In genomic region chr4:6271206-6271605, GRCh38 we compare ENCODE assay signal across 1 cellular context.
TF ChIP-seq lines count a peak whose summit lies in the region.

No MANE protein-coding gene starts in this region.

TF ChIP-seq in IMR-90, 13 proteins besides CTCF, POLR2A, EP300 and RAD21:
- TF ChIP-seq MXI1 (IDR thresholded peaks at IDR 0.05; ENCODE audit: borderline replicate concordance, low read depth, low read length), result no peak
- TF ChIP-seq FOS (IDR thresholded peaks at IDR 0.05; ENCODE audit: low read depth, low read length), result no peak
- TF ChIP-seq NFE2L2 (IDR thresholded peaks at IDR 0.05; ENCODE audit: low read depth, low read length), result no peak
- TF ChIP-seq ELK1 (IDR thresholded peaks at IDR 0.05; ENCODE audit: borderline replicate concordance, low read depth, low read length), result no peak
